2 cellular contexts compared by ENCODE assay signal in the genomic region with DNA sequence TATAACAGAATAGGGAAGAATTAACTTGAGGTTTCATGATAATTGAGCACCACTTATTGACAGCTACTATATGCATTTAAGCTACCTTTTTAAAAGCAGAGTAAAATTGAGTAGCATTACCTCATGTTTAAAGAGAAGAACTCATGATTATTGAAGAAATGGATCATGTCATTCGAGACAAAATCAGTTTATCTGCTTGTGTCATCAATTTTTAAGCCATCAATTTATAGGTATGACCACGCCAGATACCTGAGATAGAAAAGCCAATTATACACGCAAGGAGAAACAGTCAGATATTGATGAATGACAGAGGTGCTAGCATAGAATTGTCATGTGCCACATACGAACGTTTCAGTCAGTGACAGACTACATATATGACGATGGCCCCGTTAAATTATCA.
TF ChIP-seq lines count a peak whose summit lies in the region.

No MANE protein-coding gene starts in this region.

TF ChIP-seq in A549, 52 proteins besides CTCF, POLR2A, EP300 and RAD21:
- TF ChIP-seq RNF2 (IDR thresholded peaks at IDR 0.05; ENCODE audit: borderline replicate concordance, low read depth) (no peak), MAFK (IDR thresholded peaks at IDR 0.05; ENCODE audit: partially characterized antibody) (peak; percentile 73)

TF ChIP-seq in IMR-90, 13 proteins besides CTCF, POLR2A, EP300 and RAD21:
- TF ChIP-seq BHLHE40 (IDR thresholded peaks at IDR 0.05; ENCODE audit: low read depth, low read length), result no peak
- peak; percentile 75 for TF ChIP-seq MAFK (IDR thresholded peaks at IDR 0.05; ENCODE audit: low read depth, low read length)
- TF ChIP-seq RCOR1 (IDR thresholded peaks at IDR 0.05; ENCODE audit: insufficient replicate concordance, low read length), result no peak
